ENCODE assay signal across 11 cellular contexts in the genomic region with DNA sequence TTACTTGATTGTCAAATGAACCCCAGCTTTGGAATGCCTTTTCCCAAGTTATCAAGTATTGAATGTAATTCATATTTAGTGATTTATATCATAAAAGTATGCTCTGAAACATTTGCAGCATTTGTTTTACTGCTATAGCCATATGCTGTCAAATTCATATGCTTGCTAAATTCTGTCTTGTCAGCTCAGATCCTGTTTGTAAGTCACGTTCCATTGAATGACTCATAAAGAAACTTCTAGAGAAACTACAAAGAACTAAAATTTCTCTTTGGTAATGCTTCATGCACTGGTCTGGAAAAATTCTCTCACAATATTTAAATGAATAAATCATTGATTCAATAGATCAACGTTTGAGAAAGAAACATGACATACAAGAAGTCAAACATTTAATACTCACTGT.
"Had no signal": no experiment of that assay in that cellular context is flagged by ENCODE, and none has a peak within 500 bp of the region (broad histone marks: within the 10 kb centered on the region; RNA-seq: fewer than 3 reads in every experiment).

No MANE protein-coding gene starts in this region.

- H3K27me3 Mint-ChIP-seq: natural killer cell treated with Interleukin-12 subunit alpha and Interleukin-12 subunit beta and Interleukin-15 and Interleukin-18, amount 100 ng/mL, for 72 hours had no signal

- H3K36me3 Mint-ChIP-seq: stimulated activated effector memory CD8-positive, alpha-beta T cell treated with anti-CD3 and anti-CD28 coated beads, Interleukin-12 subunit alpha, Interleukin-12 subunit beta, amount 100 ng/mL, for 72 hours had no signal

- ATAC-seq: left ventricle myocardium superior; natural killer cell treated with Interleukin-12 subunit alpha and Interleukin-12 subunit beta and Interleukin-15 and Interleukin-18, amount 100 ng/mL, for 72 hours; stimulated activated effector memory CD8-positive, alpha-beta T cell treated with anti-CD3 and anti-CD28 coated beads, Interleukin-12 subunit alpha, Interleukin-12 subunit beta, amount 100 ng/mL, for 72 hours had no signal

- H3K27ac ChIP-seq: colonic mucosa, esophagus muscularis mucosa had no signal

- H3K4me3 Mint-ChIP-seq: natural killer cell treated with Interleukin-12 subunit alpha and Interleukin-12 subunit beta and Interleukin-15 and Interleukin-18, amount 100 ng/mL, for 72 hours; stimulated activated effector memory CD8-positive, alpha-beta T cell treated with anti-CD3 and anti-CD28 coated beads, Interleukin-12 subunit alpha, Interleukin-12 subunit beta, amount 100 ng/mL, for 72 hours had no signal

- H3K4me1 Mint-ChIP-seq: stimulated activated effector memory CD8-positive, alpha-beta T cell treated with anti-CD3 and anti-CD28 coated beads, Interleukin-12 subunit alpha, Interleukin-12 subunit beta, amount 100 ng/mL, for 72 hours had no signal

- FAIRE-seq: endometrium, urothelium cell line had no signal

- H3K36me3 ChIP-seq: colonic mucosa, esophagus muscularis mucosa had no signal

- H3K27me3 ChIP-seq: colonic mucosa, esophagus muscularis mucosa had no signal

- H3K27ac Mint-ChIP-seq: natural killer cell treated with Interleukin-12 subunit alpha and Interleukin-12 subunit beta and Interleukin-15 and Interleukin-18, amount 100 ng/mL, for 72 hours; stimulated activated effector memory CD8-positive, alpha-beta T cell treated with anti-CD3 and anti-CD28 coated beads, Interleukin-12 subunit alpha, Interleukin-12 subunit beta, amount 100 ng/mL, for 72 hours had no signal

- H3K9me3 ChIP-seq: colonic mucosa, esophagus muscularis mucosa had no signal

- H3K4me1 ChIP-seq: esophagus muscularis mucosa had no signal

- DNase-seq: activated naive CD4-positive, alpha-beta T cell treated with anti-CD3 and anti-CD28 coated beads, Interleukin-2, amount 50 U/mL, for 16 hours; colonic mucosa; foreskin melanocyte; head of caudate nucleus; kidney glomerular epithelial cell; left ventricle myocardium superior had no signal

- H3K4me3 ChIP-seq: colonic mucosa, esophagus muscularis mucosa had no signal
